8 cellular contexts compared by ENCODE assay signal in genomic region chr19:45667620-45668341, GRCh38. TPM values are rescaled to one million over a fixed set of nuclear protein-coding genes. Genes with fewer than 3 reads are reported as not detected.
DNase-seq lines count a peak whose midpoint lies in the region; ATAC-seq, FAIRE-seq and TF ChIP-seq lines count a peak whose summit lies in the region.

TSS of gene GIPR (plus strand) at chr19:45668221. CDS start at chr19:45669521, 1,300 bp downstream.

- no peaks in the 10 kb centered on the region for H3K9me3 ChIP-seq in OCI-LY3 (ENCODE audit: insufficient read depth, low read length)
- no peaks in the 10 kb centered on the region for H3K9me3 ChIP-seq in pancreas

- H2AFZ ChIP-seq in OCI-LY3 (ENCODE audit: low read depth, low read length): peak within 1 kb of the TSS; percentile 59

- H3K36me3 ChIP-seq in OCI-LY3 (replicated peaks; ENCODE audit: low read depth, low read length): no peaks in the 10 kb centered on the region
- no peaks in the 10 kb centered on the region for H3K36me3 ChIP-seq in pancreas

- H3K27me3 ChIP-seq in OCI-LY3 (ENCODE audit: low read depth, low read length): 0 out of 2 replicates have a peak, but pooled peaks cover 3% of the 10 kb centered on the region
- no peaks in the 10 kb centered on the region for H3K27me3 ChIP-seq in pancreas

- DNase-seq in activated T-cell treated with anti-CD3 and anti-CD28 coated beads, Interleukin-2, amount 50 U/mL, for 1 hour: peak; percentile 60
- no peak for DNase-seq in fibroblast of pulmonary artery (ENCODE audit: low read depth)
- peak; percentile 59 to 87 (median 80) for DNase-seq in pancreas

- H3K4me3 ChIP-seq in OCI-LY3 (ENCODE audit: low read length): peak within 1 kb of the TSS; percentile 80
- peak within 1 kb of the TSS; percentile 21 for H3K4me3 ChIP-seq in fibroblast of pulmonary artery (replicated peaks; ENCODE audit: low read depth, low read length)
- H3K4me3 ChIP-seq in pancreas: peak within 1 kb of the TSS; percentile 11 to 50 (median 36)

- H3K4me1 ChIP-seq in OCI-LY3 (ENCODE audit: low read length) (peaks cover 10% of the 10 kb centered on the region), pancreas (no peaks in the 10 kb centered on the region)

- no peak for FAIRE-seq in pancreas (lab: Jason Lieb, UNC)

- H3K4me2 ChIP-seq in OCI-LY3 (ENCODE audit: low read length): peak within 1 kb of the TSS; percentile 98

- intact Hi-C loops in pancreas (cut with DNase I): no loop called here

- H3K79me2 ChIP-seq in OCI-LY3 (ENCODE audit: low read length): no peaks in the 10 kb centered on the region

- H4K20me1 ChIP-seq in OCI-LY3 (ENCODE audit: insufficient read depth, low read length): no peaks in the 10 kb centered on the region

- H3K9ac ChIP-seq in OCI-LY3 (ENCODE audit: low read length): peak within 1 kb of the TSS; percentile 76

- WGBS in pancreas, 2 donors: 2 to 5% methylated on average over 14 to 15 of the region's 15 CpGs

- H3K27ac ChIP-seq in 22Rv1 (peak within 1 kb of the TSS; percentile 27), OCI-LY3 (ENCODE audit: low read length) (no peak within 1 kb of the TSS), pancreas (peak within 1 kb of the TSS; percentile 9 to 62 (median 26))

- TF ChIP-seq CTCF in 22Rv1 (IDR thresholded peaks at IDR 0.05): no peak
- no peak for TF ChIP-seq CTCF in OCI-LY3 (IDR thresholded peaks at IDR 0.05; ENCODE audit: low read depth, low read length)
- no peak for TF ChIP-seq CTCF in fibroblast of pulmonary artery (IDR thresholded peaks at IDR 0.05; ENCODE audit: low read length, missing control alignments)
- no peak for TF ChIP-seq CTCF in pancreas (IDR thresholded peaks at IDR 0.05)

- ATAC-seq in pancreas (peak; percentile 52 to 68 (median 54)), GM19452 (IDR thresholded peaks at IDR 0.05; ENCODE audit: unreplicated experiment) (no peak), HG03342 (IDR thresholded peaks at IDR 0.05; ENCODE audit: unreplicated experiment) (no peak)

- TF ChIP-seq POLR2A in GM18526 (IDR thresholded peaks at IDR 0.05; ENCODE audit: extremely low read depth, insufficient read length): peak; percentile 78

RNA-seq across cellular contexts. Expression of gene GIPR, which starts in this region (rescaled TPM):
- 10 to 100 TPM in 1 of 6 donors, 1 to 10 TPM in 5; 2.6 to 10.1 (median 6.6) TPM for total RNA-seq in pancreas
- 10 to 100 TPM; 28.7 to 49.0 TPM for polyA plus RNA-seq in pancreas

Comparison
In these comparisons a context has a peak if more than half of its experiments do, and no peak if none do; other contexts are left out.
1. H3K4me3 ChIP-seq: peak in every context shown above with its lines; median percentile 80 in OCI-LY3; 36 in pancreas; 21 in fibroblast of pulmonary artery.
2. ATAC-seq: peak in pancreas (4 of 4); none in GM19452 (single experiment) and HG03342 (single experiment).